In genomic region chr7:11224535-11224934, GRCh38 we compare ENCODE assay signal across 35 cellular contexts.
"Had no signal": no experiment of that assay in that cellular context is flagged by ENCODE, and none has a peak within 500 bp of the region (broad histone marks: within the 10 kb centered on the region; RNA-seq: fewer than 3 reads in every experiment).

No MANE protein-coding gene starts in this region.

- H3K27me3 ChIP-seq: adrenal gland, ascending aorta, body of pancreas, brain microvascular endothelial cell, breast epithelium, cardiac muscle cell had no signal

- FAIRE-seq: astrocyte, bronchial epithelial cell had no signal

- H3K4me1 ChIP-seq: ascending aorta, breast epithelium had no signal

- H3K4me3 ChIP-seq: adrenal gland, ascending aorta, body of pancreas, breast epithelium, cardiac muscle cell had no signal

- H3K27ac ChIP-seq: adrenal gland, ascending aorta, body of pancreas, brain microvascular endothelial cell, breast epithelium, cardiac muscle cell had no signal

- DNase-seq: activated effector memory CD4-positive, alpha-beta T cell treated with anti-CD3 and anti-CD28 coated beads, Interleukin-2, amount 50 U/mL, for 16 hours; activated effector memory CD4-positive, alpha-beta T cell treated with Interleukin-2 at 50 U/mL for 16 hours; activated gamma-delta T cell; activated gamma-delta T cell treated with Interleukin-2 at 50 U/mL for 16 hours; activated naive CD4-positive, alpha-beta T cell; activated naive CD4-positive, alpha-beta T cell treated with anti-CD3 and anti-CD28 coated beads for 36 hours; activated naive CD4-positive, alpha-beta T cell treated with anti-CD3 and anti-CD28 coated beads, Interleukin-2, amount 10 ng/mL, durations not matched to agents 7 days and 5 days; activated naive CD4-positive, alpha-beta T cell treated with anti-CD3 and anti-CD28 coated beads, Interleukin-2, amount 50 U/mL, for 16 hours; activated naive CD4-positive, alpha-beta T cell treated with Interleukin-2 at 50 U/mL for 16 hours; activated naive CD8-positive, alpha-beta T cell treated with anti-CD3 and anti-CD28 coated beads for 36 hours; activated naive CD8-positive, alpha-beta T cell treated with anti-CD3 and anti-CD28 coated beads, Interleukin-2, amount 10 ng/mL, durations not matched to agents 7 days and 5 days; activated naive CD8-positive, alpha-beta T cell treated with anti-CD3 and anti-CD28 coated beads, Interleukin-2, amount 50 U/mL, for 24 hours; activated T-cell treated with anti-CD3 and anti-CD28 coated beads for 4 hours; activated T-cell treated with anti-CD3 and anti-CD28 coated beads, Interleukin-2, amount 50 U/mL, for 1 hour; activated T-cell treated with anti-CD3 and anti-CD28 coated beads, Interleukin-2, amount 50 U/mL, for 24 hours; activated T-cell treated with anti-CD3 and anti-CD28 coated beads, Interleukin-2, amount 50 U/mL, for 4 hours; activated T-cell treated with anti-CD3 and anti-CD28 coated beads, Interleukin-2, amount 50 U/mL, for 48 hours; activated T-cell treated with anti-CD3 and anti-CD28 coated beads, Interleukin-2, amount 50 U/mL, for 72 hours; adrenal gland; amniotic stem cell; amygdala; anterior cingulate cortex; aorta; body of pancreas; brain microvascular endothelial cell; caudate nucleus; central memory CD4-positive, alpha-beta T cell; cerebellar nuclear complex had no signal

- H3K9me3 ChIP-seq: adrenal gland, ascending aorta, body of pancreas, breast epithelium had no signal

- H3K36me3 ChIP-seq: adrenal gland, ascending aorta, brain microvascular endothelial cell, breast epithelium, cardiac muscle cell had no signal

- ATAC-seq: activated naive CD4-positive, alpha-beta T cell treated with anti-CD3 and anti-CD28 coated beads, Interleukin-2, amount 50 U/mL, for 72 hours; activated naive CD8-positive, alpha-beta T cell treated with anti-CD3 and anti-CD28 coated beads, Interleukin-2, amount 50 U/mL, for 24 hours; activated T-cell treated with anti-CD3 and anti-CD28 coated beads, Interleukin-2, amount 50 U/mL, for 4 hours; activated T-cell treated with anti-CD3 and anti-CD28 coated beads, Interleukin-2, amount 50 U/mL, for 72 hours; activated T-helper 17 cell treated with anti-CD3 and anti-CD28 coated beads, Interleukin-2, amount 50 U/mL, for 72 hours; body of pancreas had no signal
